1 cellular context compared by ENCODE assay signal in the genomic region with DNA sequence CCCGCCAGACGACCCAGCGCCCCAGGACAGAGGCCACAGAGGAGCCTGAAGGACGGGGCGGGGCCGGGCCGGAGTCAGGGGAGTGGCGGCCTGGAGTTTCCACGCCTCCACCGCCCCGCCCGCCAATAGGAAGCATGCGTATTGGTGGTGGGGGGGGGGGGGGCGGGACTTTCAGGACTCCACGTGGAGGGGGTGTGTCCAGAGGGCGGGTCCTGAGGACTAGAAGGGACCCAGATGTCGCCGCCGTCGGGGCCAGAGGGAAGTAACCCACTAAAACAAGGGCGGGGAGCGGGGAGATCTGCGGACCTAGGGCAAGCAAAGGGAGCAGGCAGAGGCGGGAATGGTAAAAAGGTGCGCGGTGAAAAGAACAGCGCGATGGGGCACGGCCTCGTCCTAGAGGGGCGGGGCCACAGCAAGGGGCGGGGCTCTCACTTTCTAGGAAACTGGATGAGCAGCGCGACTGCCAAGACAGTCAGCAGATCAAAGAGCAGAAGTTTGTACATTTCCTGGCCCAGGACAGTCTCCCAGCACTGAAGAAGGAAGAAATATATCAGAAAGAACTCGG.
TF ChIP-seq lines count a peak whose summit lies in the region.

No MANE protein-coding gene starts in this region.

TF ChIP-seq in SK-N-SH, 30 proteins besides CTCF, POLR2A, EP300 and RAD21:
- TF ChIP-seq YY1 (IDR thresholded peaks at IDR 0.05; ENCODE audit: low read depth): no peak
- TF ChIP-seq, protein P1, sequence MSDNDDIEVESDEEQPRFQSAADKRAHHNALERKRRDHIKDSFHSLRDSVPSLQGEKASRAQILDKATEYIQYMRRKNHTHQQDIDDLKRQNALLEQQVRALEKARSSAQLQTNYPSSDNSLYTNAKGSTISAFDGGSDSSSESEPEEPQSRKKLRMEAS (IDR thresholded peaks at IDR 0.05; ENCODE audit: low read depth): no peak
- TF ChIP-seq, protein P2, sequence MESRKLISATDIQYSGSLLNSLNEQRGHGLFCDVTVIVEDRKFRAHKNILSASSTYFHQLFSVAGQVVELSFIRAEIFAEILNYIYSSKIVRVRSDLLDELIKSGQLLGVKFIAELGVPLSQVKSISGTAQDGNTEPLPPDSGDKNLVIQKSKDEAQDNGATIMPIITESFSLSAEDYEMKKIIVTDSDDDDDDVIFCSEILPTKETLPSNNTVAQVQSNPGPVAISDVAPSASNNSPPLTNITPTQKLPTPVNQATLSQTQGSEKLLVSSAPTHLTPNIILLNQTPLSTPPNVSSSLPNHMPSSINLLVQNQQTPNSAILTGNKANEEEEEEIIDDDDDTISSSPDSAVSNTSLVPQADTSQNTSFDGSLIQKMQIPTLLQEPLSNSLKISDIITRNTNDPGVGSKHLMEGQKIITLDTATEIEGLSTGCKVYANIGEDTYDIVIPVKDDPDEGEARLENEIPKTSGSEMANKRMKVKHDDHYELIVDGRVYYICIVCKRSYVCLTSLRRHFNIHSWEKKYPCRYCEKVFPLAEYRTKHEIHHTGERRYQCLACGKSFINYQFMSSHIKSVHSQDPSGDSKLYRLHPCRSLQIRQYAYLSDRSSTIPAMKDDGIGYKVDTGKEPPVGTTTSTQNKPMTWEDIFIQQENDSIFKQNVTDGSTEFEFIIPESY (IDR thresholded peaks at IDR 0.05; ENCODE audit: borderline replicate concordance, low read depth): no peak
